In the genomic region with DNA sequence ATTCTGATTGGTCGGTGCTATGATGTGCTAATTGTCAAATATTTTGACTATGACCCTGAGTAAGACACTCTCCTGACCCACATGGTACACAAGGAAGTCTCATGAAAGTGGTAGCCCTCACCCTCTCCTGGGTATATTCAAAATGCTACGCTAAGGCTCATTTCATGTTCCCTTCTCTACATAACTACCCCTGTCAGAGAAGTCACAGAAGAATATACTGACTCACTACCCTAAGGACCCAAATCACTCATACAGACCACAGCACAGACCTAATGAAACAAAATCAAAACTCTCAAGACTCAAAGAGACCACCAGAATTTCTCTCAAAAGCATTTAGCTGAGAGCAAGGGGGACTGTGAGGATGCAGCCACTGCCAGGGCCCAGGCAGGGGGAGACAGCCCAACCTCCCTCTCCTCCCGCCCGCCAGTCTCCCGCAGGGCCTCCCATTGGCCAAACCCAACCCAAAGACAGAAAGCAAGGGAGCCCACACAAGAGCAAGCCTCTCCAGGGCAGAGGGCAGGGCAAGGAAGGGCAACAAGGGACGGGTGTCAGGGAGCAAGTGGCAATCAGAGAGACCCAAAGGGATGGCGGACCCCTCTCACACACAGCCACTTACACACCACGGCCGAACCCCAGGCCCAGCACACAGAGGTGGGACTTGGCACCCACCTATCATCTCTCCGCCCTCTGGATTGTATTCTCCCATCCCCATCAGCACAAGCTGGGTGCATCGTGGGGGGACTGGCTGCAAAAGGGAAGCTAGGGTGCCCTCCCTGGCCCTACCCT, we compare ENCODE assay signal across 16 cellular contexts. TPM values are rescaled to one million over a fixed set of nuclear protein-coding genes. Genes with fewer than 3 reads are reported as not detected.
A peak's percentile ranks its signal among the peaks of the same experiment; 100 is the strongest.
DNase-seq lines count a peak whose midpoint lies in the region; ATAC-seq and TF ChIP-seq lines count a peak whose summit lies in the region.
"Had no signal": no experiment of that assay in that cellular context is flagged by ENCODE, and none has a peak within 500 bp of the region (broad histone marks: within the 10 kb centered on the region; RNA-seq: fewer than 3 reads in every experiment).

No MANE protein-coding gene starts in this region.

- H4K20me1 ChIP-seq in BLaER1: no peaks in the 10 kb centered on the region

- no peak for ATAC-seq in RWPE2 (ENCODE audit: low read depth)
- ATAC-seq: HCT116 had no signal

- peak overlapping the region; percentile 75 for H3K4me2 ChIP-seq in BLaER1

- H3K4me3 ChIP-seq in BLaER1 (no peak overlapping the region), RWPE2 (ENCODE audit: severe bottlenecking) (no peak overlapping the region), endodermal cell (ENCODE audit: low read length) (no peak overlapping the region), spleen (no peak overlapping the region)
- H3K4me3 ChIP-seq in CD4-positive, alpha-beta memory T cell (ENCODE audit: low read length in 2 of 2): no peak overlapping the region
- H3K4me3 ChIP-seq: GM23248, SJCRH30 had no signal

- intact Hi-C loops in spleen (cut with DNase I; ENCODE audit: low total_unique reads): no loop called here
- intact Hi-C loops in activated CD4-positive, alpha-beta T cell treated with anti-CD3 and anti-CD28 coated beads, Interleukin-2, amount 10 ng/mL, durations not matched to agents 24 days and 14 days (cut with micrococcal nuclease): no loop called here
- intact Hi-C loops in CD4-positive, alpha-beta memory T cell (cut with micrococcal nuclease): no loop called here

- no peak overlapping the region for H3K4me3 Mint-ChIP-seq in endodermal cell
- H3K4me3 Mint-ChIP-seq in activated CD4-positive, alpha-beta T cell treated with anti-CD3 and anti-CD28 coated beads, Interleukin-2, amount 10 ng/mL, durations not matched to agents 24 days and 14 days: no peak overlapping the region
- no peak overlapping the region for H3K4me3 Mint-ChIP-seq in CD4-positive, alpha-beta memory T cell

- peaks cover 2% of the 10 kb centered on the region for H3K27me3 Mint-ChIP-seq in endodermal cell (ENCODE audit: insufficient read depth)
- H3K27me3 Mint-ChIP-seq in activated CD4-positive, alpha-beta T cell treated with anti-CD3 and anti-CD28 coated beads, Interleukin-2, amount 10 ng/mL, durations not matched to agents 24 days and 14 days: peaks cover 17% of the 10 kb centered on the region
- no peaks in the 10 kb centered on the region for H3K27me3 Mint-ChIP-seq in CD4-positive, alpha-beta memory T cell

- no peak overlapping the region for H3K27ac Mint-ChIP-seq in endodermal cell
- no peak overlapping the region for H3K27ac Mint-ChIP-seq in activated CD4-positive, alpha-beta T cell treated with anti-CD3 and anti-CD28 coated beads, Interleukin-2, amount 10 ng/mL, durations not matched to agents 24 days and 14 days
- no peak overlapping the region for H3K27ac Mint-ChIP-seq in CD4-positive, alpha-beta memory T cell

- no peak for TF ChIP-seq POLR2A in spleen (IDR thresholded peaks at IDR 0.05)

- CTCF ChIA-PET in CD4-positive, alpha-beta memory T cell (lab: Charles Lee; ENCODE audit: partially characterized antibody): no interaction called here

- H3K4me1 ChIP-seq in BLaER1: peaks cover 17% of the 10 kb centered on the region
- H3K4me1 ChIP-seq in RWPE2 (ENCODE audit: insufficient read depth, poor library complexity, severe bottlenecking): no peaks in the 10 kb centered on the region
- no peaks in the 10 kb centered on the region for H3K4me1 ChIP-seq in endodermal cell (ENCODE audit: control insufficient read depth, insufficient read depth, low read length)
- H3K4me1 ChIP-seq in spleen: no peaks in the 10 kb centered on the region
- no peaks in the 10 kb centered on the region for H3K4me1 ChIP-seq in CD4-positive, alpha-beta memory T cell (ENCODE audit: insufficient read depth, low read length)
- H3K4me1 ChIP-seq: SJCRH30 had no signal

- 87 to 89% methylated on average over 1 to 11 of the region's 11 CpGs for whole genome bisulfite sequencing in endodermal cell (ENCODE audit: insufficient coverage in 1 of 2, insufficient read length in 1 of 2), 2 experiments
- WGBS in spleen, 5 donors: 70 to 86% (median 84%) methylated on average over 9 to 11 of the region's 11 CpGs

- H3K27me3 ChIP-seq in BLaER1 (no peaks in the 10 kb centered on the region), RWPE2 (ENCODE audit: insufficient read depth, poor library complexity, severe bottlenecking) (no peaks in the 10 kb centered on the region), endodermal cell (ENCODE audit: control insufficient read depth, insufficient read depth, low read length, poor library complexity, severe bottlenecking) (no peaks in the 10 kb centered on the region), spleen (replicated peaks in 1 of 7) (no peaks in the 10 kb centered on the region)
- H3K27me3 ChIP-seq in CD4-positive, alpha-beta memory T cell (ENCODE audit: insufficient read depth, low read length): no peaks in the 10 kb centered on the region
- H3K27me3 ChIP-seq: SJCRH30 had no signal

- peak overlapping the region; percentile 51 for H3K27ac ChIP-seq in BLaER1
- no peak overlapping the region for H3K27ac ChIP-seq in RWPE2 (ENCODE audit: poor library complexity, severe bottlenecking)
- H3K27ac ChIP-seq in endodermal cell (ENCODE audit: low read depth, low read length): no peak overlapping the region
- no peak overlapping the region for H3K27ac ChIP-seq in spleen
- no peak overlapping the region for H3K27ac ChIP-seq in CD4-positive, alpha-beta memory T cell (ENCODE audit: low read depth, low read length)
- H3K27ac ChIP-seq: GM23248, SJCRH30 had no signal

- DNase-seq in RWPE2 (ENCODE audit: low spot score): peak; percentile 54
- DNase-seq in endodermal cell: peak; percentile 61
- DNase-seq in spleen: peak; percentile 48
- DNase-seq in activated CD4-positive, alpha-beta T cell treated with anti-CD3 and anti-CD28 coated beads, Interleukin-2, amount 10 ng/mL, durations not matched to agents 24 days and 14 days: no peak
- DNase-seq in CD4-positive, alpha-beta memory T cell: no peak
- DNase-seq in NCI-H226: no peak
- DNase-seq: DMS79, GM23248, KG1, NCI-H1436 treated with DMSO at 0.1 percent for 48 hours, NCI-H1930, NCI-H510A, NCI-H748 treated with DMSO at 0.1 percent for 48 hours, SJCRH30 had no signal

- TF ChIP-seq CTCF in RWPE2 (IDR thresholded peaks at IDR 0.05; ENCODE audit: poor library complexity, severe bottlenecking) (no peak), endodermal cell (conservative IDR thresholded peaks at IDR 0.05) (no peak), spleen (IDR thresholded peaks at IDR 0.05 in 8 of 11, conservative IDR thresholded peaks at IDR 0.05 in 3 of 11) (no peak)

- H3K36me3 ChIP-seq in BLaER1: no peaks in the 10 kb centered on the region
- H3K36me3 ChIP-seq in RWPE2 (ENCODE audit: low read depth): no peaks in the 10 kb centered on the region
- H3K36me3 ChIP-seq in endodermal cell (ENCODE audit: control insufficient read depth, insufficient read depth, low read length): no peaks in the 10 kb centered on the region
- no peaks in the 10 kb centered on the region for H3K36me3 ChIP-seq in spleen
- H3K36me3 ChIP-seq in CD4-positive, alpha-beta memory T cell (ENCODE audit: insufficient read depth, low read length): no peaks in the 10 kb centered on the region
- H3K36me3 ChIP-seq: SJCRH30 had no signal

- peaks cover 3% of the 10 kb centered on the region; the same call in 1 of the 2 replicates for H3K9me3 ChIP-seq in BLaER1
- H3K9me3 ChIP-seq in RWPE2 (ENCODE audit: severe bottlenecking): no peaks in the 10 kb centered on the region
- H3K9me3 ChIP-seq in endodermal cell (ENCODE audit: control insufficient read depth, low read length): no peaks in the 10 kb centered on the region
- peaks cover 0 to 10% (median 4%) of the 10 kb centered on the region in 8 donors for H3K9me3 ChIP-seq in spleen
- H3K9me3 ChIP-seq in CD4-positive, alpha-beta memory T cell (ENCODE audit: control insufficient read depth in 1 of 2, low read length in 2 of 2): no peaks in the 10 kb centered on the region
- H3K9me3 ChIP-seq: SJCRH30 had no signal

- no peaks in the 10 kb centered on the region for H3K9me3 Mint-ChIP-seq in endodermal cell
- no peaks in the 10 kb centered on the region for H3K9me3 Mint-ChIP-seq in activated CD4-positive, alpha-beta T cell treated with anti-CD3 and anti-CD28 coated beads, Interleukin-2, amount 10 ng/mL, durations not matched to agents 24 days and 14 days
- peaks cover 0 to 6% (median under 1%) of the 10 kb centered on the region in 8 donors for H3K9me3 Mint-ChIP-seq in CD4-positive, alpha-beta memory T cell

- POLR2A ChIA-PET in CD4-positive, alpha-beta memory T cell (lab: Charles Lee; ENCODE audit: partially characterized antibody): no interaction called here

- H3K9ac ChIP-seq in BLaER1 (no peak overlapping the region), endodermal cell (ENCODE audit: extremely low read depth, low read length, poor library complexity, severe bottlenecking) (no peak overlapping the region)
- H3K9ac ChIP-seq: GM23248 had no signal

- H3K4me1 Mint-ChIP-seq in endodermal cell: no peaks in the 10 kb centered on the region
- no peaks in the 10 kb centered on the region for H3K4me1 Mint-ChIP-seq in activated CD4-positive, alpha-beta T cell treated with anti-CD3 and anti-CD28 coated beads, Interleukin-2, amount 10 ng/mL, durations not matched to agents 24 days and 14 days
- H3K4me1 Mint-ChIP-seq in CD4-positive, alpha-beta memory T cell: no peaks in the 10 kb centered on the region

- H3K36me3 Mint-ChIP-seq in endodermal cell (ENCODE audit: low read depth): no peaks in the 10 kb centered on the region
- H3K36me3 Mint-ChIP-seq in activated CD4-positive, alpha-beta T cell treated with anti-CD3 and anti-CD28 coated beads, Interleukin-2, amount 10 ng/mL, durations not matched to agents 24 days and 14 days (ENCODE audit: low read depth): no peaks in the 10 kb centered on the region
- H3K36me3 Mint-ChIP-seq in CD4-positive, alpha-beta memory T cell: no peaks in the 10 kb centered on the region

RNA-seq across cellular contexts. Expression of gene MEGF11, which starts 41.7 kb away (rescaled TPM):
- total RNA-seq in endodermal cell (1 to 10 TPM in 1 of 2 donors, under 1 TPM in 1; 0.73 to 1.2 TPM), spleen (under 1 TPM in 4 of 7 donors, not detected in 3; 0.14 to 0.61 (median 0.39) TPM)
- 1.5 TPM for polyA plus RNA-seq in endodermal cell (2013, experiment 1 of 2)
- polyA plus RNA-seq in endodermal cell (2013, experiment 2 of 2): 0.58 TPM
- polyA plus RNA-seq in spleen: under 1 TPM in 2 of 3 donors, not detected in 1; 0.02 to 0.03 TPM
- total RNA-seq in activated CD4-positive, alpha-beta T cell treated with anti-CD3 and anti-CD28 coated beads, Interleukin-2, amount 10 ng/mL, durations not matched to agents 24 days and 14 days: not detected in 2 replicates
- total RNA-seq in CD4-positive, alpha-beta memory T cell: not detected
- under 1 TPM in 1 of 2 donors, not detected in 1; 0.69 TPM for polyA plus RNA-seq in CD4-positive, alpha-beta memory T cell
- total RNA-seq: GM23248 had no signal

Comparison
In these comparisons a context has a peak if more than half of its experiments do, and no peak if none do; other contexts are left out.
1. DNase-seq: peak in RWPE2 (single experiment), endodermal cell (single experiment) and spleen (single experiment); none in activated CD4-positive, alpha-beta T cell treated with anti-CD3 and anti-CD28 coated beads, Interleukin-2, amount 10 ng/mL, durations not matched to agents 24 days and 14 days (single experiment), CD4-positive, alpha-beta memory T cell (0 of 5) and NCI-H226 (single experiment).